8 cellular contexts compared by ENCODE assay signal in genomic region chr5:108382784-108383358, GRCh38. TPM values are rescaled to one million over a fixed set of nuclear protein-coding genes. Genes with fewer than 3 reads are reported as not detected.
DNase-seq lines count a peak whose midpoint lies in the region; ATAC-seq and TF ChIP-seq lines count a peak whose summit lies in the region.

No MANE protein-coding gene starts in this region.

- H3K27me3 ChIP-seq in A673 (replicated peaks; ENCODE audit: insufficient read depth, low read depth, low read length, poor library complexity) (no peaks in the 10 kb centered on the region), breast epithelium (no peaks in the 10 kb centered on the region), lower lobe of right lung (ENCODE audit: low read depth) (no peaks in the 10 kb centered on the region), tibial nerve (no peaks in the 10 kb centered on the region)

- no peak for TF ChIP-seq EP300 in tibial nerve (IDR thresholded peaks at IDR 0.05)

- TF ChIP-seq CTCF in A673 (conservative IDR thresholded peaks at IDR 0.05; ENCODE audit: low read depth, low read length) (no peak), breast epithelium (IDR thresholded peaks at IDR 0.05) (no peak), lower lobe of right lung (IDR thresholded peaks at IDR 0.05) (no peak), tibial nerve (IDR thresholded peaks at IDR 0.05) (no peak)

- no peaks in the 10 kb centered on the region for H3K9me3 ChIP-seq in A673 (ENCODE audit: low read depth, low read length, poor library complexity, severe bottlenecking)
- H3K9me3 ChIP-seq in breast epithelium, result no peaks in the 10 kb centered on the region
- no peaks in the 10 kb centered on the region for H3K9me3 ChIP-seq in lower lobe of right lung
- no peaks in the 10 kb centered on the region for H3K9me3 ChIP-seq in tibial nerve

- DNase-seq in A673 (ENCODE audit: low spot score) (no peak), NCI-H510A treated with DMSO at 0.1 percent for 48 hours (lab: John Stamatoyannopoulos, UW) (peak; percentile 59), breast epithelium (ENCODE audit: low spot score in 2 of 2) (no peak), lower lobe of right lung (no peak), tibial nerve (ENCODE audit: low spot score in 2 of 2) (no peak)
- DNase-seq in stimulated activated CD4-positive, alpha-beta T cell treated with anti-CD3 and anti-CD28 coated beads, Interleukin-4, amount 100 ng/mL, for 1 hour, result no peak

- H3K4me3 ChIP-seq in A673 (ENCODE audit: low read depth, low read length, poor library complexity, severe bottlenecking) (peak overlapping the region; percentile 90), breast epithelium (peak overlapping the region; percentile 89 to 94 (median 94)), lower lobe of right lung (peak overlapping the region; percentile 88), tibial nerve (peak overlapping the region; percentile 84 to 100 (median 99))

- CTCF ChIA-PET in A673 (lab: Charles Lee), result no interaction called here

- intact Hi-C loops in A673 (cut with micrococcal nuclease; ENCODE audit: unreplicated experiment) (no loop called here), breast epithelium (cut with DNase I; ENCODE audit: low total_unique reads) (no loop called here), lower lobe of right lung (cut with DNase I) (no loop called here)

- no peaks in the 10 kb centered on the region for H3K36me3 ChIP-seq in A673 (ENCODE audit: insufficient read depth, low read length, poor library complexity, severe bottlenecking)
- no peaks in the 10 kb centered on the region for H3K36me3 ChIP-seq in breast epithelium
- H3K36me3 ChIP-seq in lower lobe of right lung, result no peaks in the 10 kb centered on the region
- no peaks in the 10 kb centered on the region for H3K36me3 ChIP-seq in tibial nerve

- 21 to 23% methylated on average over 9 of the region's 9 CpGs for WGBS in tibial nerve, 2 donors

- POLR2A ChIA-PET in A673 (lab: Charles Lee; ENCODE audit: low non-redundant PET), result no interaction called here

- BruUV-seq in A673 (replicated peaks; lab: Mats Ljungman, UMichigan), result TSS peak; percentile 62

- no peak for TF ChIP-seq POLR2A in breast epithelium (IDR thresholded peaks at IDR 0.05)
- no peak for TF ChIP-seq POLR2A in tibial nerve (IDR thresholded peaks at IDR 0.05)
- no peak for TF ChIP-seq POLR2A in GM18505 (IDR thresholded peaks at IDR 0.05; ENCODE audit: borderline replicate concordance, extremely low read depth, insufficient read depth, insufficient read length)

- peaks cover 8% of the 10 kb centered on the region for H3K4me1 ChIP-seq in A673 (ENCODE audit: insufficient read depth, low read length, poor library complexity, severe bottlenecking)
- peaks cover 0 to 5% of the 10 kb centered on the region in 2 donors for H3K4me1 ChIP-seq in breast epithelium
- peaks cover 26% of the 10 kb centered on the region for H3K4me1 ChIP-seq in lower lobe of right lung
- H3K4me1 ChIP-seq in tibial nerve, result peaks cover 0 to 29% (median 2%) of the 10 kb centered on the region in 4 donors

- ATAC-seq in GM18517 (IDR thresholded peaks at IDR 0.05; ENCODE audit: unreplicated experiment) (peak; percentile 10), lower lobe of right lung (no peak), GM18505 (IDR thresholded peaks at IDR 0.05; ENCODE audit: unreplicated experiment) (no peak)

- H3K27ac ChIP-seq in A673 (ENCODE audit: low read depth, low read length, poor library complexity, severe bottlenecking) (no peak overlapping the region), breast epithelium (peak overlapping the region; percentile 96 to 100), lower lobe of right lung (peak overlapping the region; percentile 100), tibial nerve (peak overlapping the region; percentile 93 to 100 (median 98))

RNA-seq across cellular contexts. Expression of gene FBXL17, which starts 1.0 kb away (rescaled TPM):
- total RNA-seq in A673 (2021) (5.7 and 8.1 TPM in 2 replicates), breast epithelium (10 to 100 TPM; 22.6 to 31.3 (median 28.8) TPM), lower lobe of right lung (17.1 TPM), tibial nerve (10 to 100 TPM; 16.5 to 19.0 (median 17.6) TPM)
